In genomic region chr18:9614401-9615279, GRCh38 we compare ENCODE assay signal across 8 cellular contexts. TPM values are rescaled to one million over a fixed set of nuclear protein-coding genes. Genes with fewer than 3 reads are reported as not detected.
DNase-seq lines count a peak whose midpoint lies in the region; ATAC-seq and TF ChIP-seq lines count a peak whose summit lies in the region.

Gene PPP4R1, minus strand, starts transcription at chr18:9614559. Its CDS starts 75 bp downstream, at chr18:9614484.

- peak; percentile 61 for TF ChIP-seq POLR2A in GM19099 (IDR thresholded peaks at IDR 0.05; ENCODE audit: extremely low read depth, insufficient read length, low read depth)

- peaks cover 14% of the 10 kb centered on the region for H3K27me3 Mint-ChIP-seq in endothelial cell (ENCODE audit: unreplicated experiment)

- H3K27ac Mint-ChIP-seq in endothelial cell (ENCODE audit: unreplicated experiment): peak within 1 kb of the TSS; percentile 99

- peaks cover 17% of the 10 kb centered on the region for H3K4me1 ChIP-seq in mesodermal cell (ENCODE audit: control insufficient read depth, insufficient read depth, low read length, poor library complexity, severe bottlenecking)

- H3K4me3 ChIP-seq in mesodermal cell (ENCODE audit: extremely low read depth, insufficient read depth, low read length, poor library complexity, severe bottlenecking): peak within 1 kb of the TSS; percentile 74

- H3K9me3 ChIP-seq in mesodermal cell (ENCODE audit: control insufficient read depth, low read length): no peaks in the 10 kb centered on the region

- peak within 1 kb of the TSS; percentile 100 for H3K4me3 Mint-ChIP-seq in endothelial cell (ENCODE audit: unreplicated experiment)

- peaks cover 24% of the 10 kb centered on the region for H3K36me3 Mint-ChIP-seq in endothelial cell (ENCODE audit: low read depth, unreplicated experiment)

- no peak for TF ChIP-seq CTCF in endothelial cell (IDR thresholded peaks at IDR 0.05; ENCODE audit: unreplicated experiment)

- no peaks in the 10 kb centered on the region for H3K9me3 Mint-ChIP-seq in endothelial cell (ENCODE audit: unreplicated experiment)

- WGBS in mesodermal cell (ENCODE audit: insufficient coverage in 2 of 2), 2 experiments: 0 to 1% methylated on average over 60 to 91 of the region's 127 CpGs

- H3K36me3 ChIP-seq in mesodermal cell (ENCODE audit: control insufficient read depth, insufficient read depth, low read length): peaks cover 21% of the 10 kb centered on the region

- H3K4me1 Mint-ChIP-seq in endothelial cell (ENCODE audit: unreplicated experiment): peaks cover 34% of the 10 kb centered on the region

- ATAC-seq in HG03354 (IDR thresholded peaks at IDR 0.05; ENCODE audit: poor library complexity, severe bottlenecking, unreplicated experiment): peak; percentile 61

- peak within 1 kb of the TSS; percentile 95 for H3K27ac ChIP-seq in mesodermal cell (ENCODE audit: low read depth, low read length, severe bottlenecking)

- DNase-seq in AG20443 (ENCODE audit: low spot score) (peak; percentile 93), NOMO-1 treated with DMSO at 0.1 percent for 48 hours (lab: John Stamatoyannopoulos, UW; ENCODE audit: unreplicated experiment) (peak; percentile 45), endothelial cell (ENCODE audit: low spot score) (peak; percentile 82)
- DNase-seq in activated CD8-positive, alpha-beta memory T cell treated with anti-CD3 and anti-CD28 coated beads, Interleukin-2, amount 50 U/mL, for 48 hours: peak; percentile 84
- peak; percentile 33 for DNase-seq in stimulated activated CD8-positive, alpha-beta memory T cell treated with anti-CD3 and anti-CD28 coated beads, Interleukin-15, amount 100 ng/mL, for 24 hours (ENCODE audit: low read depth)

RNA-seq across cellular contexts. Expression of gene PPP4R1, which starts in this region (rescaled TPM):
- 173 TPM for total RNA-seq in endothelial cell (ENCODE audit: unreplicated experiment)
- polyA plus RNA-seq in mesodermal cell (2013, experiment 1 of 2): 60.6 TPM
- 61.0 TPM for polyA plus RNA-seq in mesodermal cell (2013, experiment 2 of 2)

Comparison
In these comparisons a context has a peak if more than half of its experiments do, and no peak if none do; other contexts are left out.
1. Peak in every context shown above with its lines: DNase-seq, ATAC-seq, H3K4me3 ChIP-seq and H3K27ac ChIP-seq.
2. DNase-seq: peak in every context shown above with its lines; median percentile 93 in AG20443; 84 in activated CD8-positive, alpha-beta memory T cell treated with anti-CD3 and anti-CD28 coated beads, Interleukin-2, amount 50 U/mL, for 48 hours; 82 in endothelial cell; 45 in NOMO-1 treated with DMSO at 0.1 percent for 48 hours; 33 in stimulated activated CD8-positive, alpha-beta memory T cell treated with anti-CD3 and anti-CD28 coated beads, Interleukin-15, amount 100 ng/mL, for 24 hours.